8 cellular contexts compared by ENCODE assay signal in the genomic region with DNA sequence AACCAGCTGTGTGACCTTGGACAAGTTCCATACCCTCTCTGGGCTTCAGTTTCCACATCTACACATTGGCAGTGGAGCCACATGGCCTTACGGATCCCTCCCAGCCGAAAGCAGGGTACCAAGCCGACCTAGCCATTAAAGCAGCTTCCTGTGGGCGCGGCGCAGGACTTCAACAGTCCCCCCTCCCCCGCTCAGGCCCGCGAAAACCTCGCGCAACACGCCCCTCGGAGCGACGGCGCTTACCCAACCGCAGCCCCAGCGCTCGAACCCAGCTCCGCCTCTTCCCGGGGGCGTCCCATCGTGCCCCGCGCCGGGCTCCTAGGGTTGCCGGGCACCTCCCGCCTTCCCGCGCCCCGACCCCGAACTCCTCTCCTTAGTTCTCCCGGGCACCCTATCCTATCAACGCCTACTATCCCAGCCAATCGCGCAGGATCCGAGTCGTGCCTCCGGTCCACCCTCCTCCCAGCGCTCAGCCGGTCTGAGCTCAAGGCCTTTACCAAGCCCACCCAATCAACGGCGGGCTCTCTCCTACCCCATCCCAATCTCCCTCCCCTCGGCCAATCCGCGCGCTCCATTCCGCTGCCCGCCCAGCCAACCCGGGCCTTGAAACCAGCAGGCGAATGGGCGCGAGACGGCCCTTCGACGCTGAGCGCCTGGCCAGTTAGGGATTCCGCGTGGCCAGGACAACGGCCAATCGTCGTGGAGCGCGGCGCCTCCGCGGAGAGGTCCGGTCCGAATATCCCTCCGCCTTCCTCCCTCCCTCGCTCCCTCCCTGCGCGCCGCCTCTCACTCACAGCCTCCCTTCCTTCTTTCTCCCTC.
DNase-seq lines count a peak whose midpoint lies in the region; ATAC-seq and TF ChIP-seq lines count a peak whose summit lies in the region.

KPNB1 (plus strand) TSS at position 767 of the 819 bp plus-strand sequence. CDS start 326 bp downstream, outside the sequence.

- DNase-seq in AG09309 (ENCODE audit: low read depth) (peak; percentile 100), NCI-H446 treated with DMSO at 0.1 percent for 48 hours (lab: John Stamatoyannopoulos, UW) (peak; percentile 99), cerebellar cortex (ENCODE audit: low spot score) (peak; percentile 100), iris pigment epithelial cell (ENCODE audit: low read depth) (peak; percentile 100)
- DNase-seq in stimulated activated CD4-positive, alpha-beta T cell treated with anti-CD3 and anti-CD28 coated beads, Interleukin-12 subunit alpha, Interleukin-12 subunit beta, amount 100 ng/mL, for 4 hours, result peak; percentile 95

- ATAC-seq in GM19035 (IDR thresholded peaks at IDR 0.05; ENCODE audit: unreplicated experiment) (peak; percentile 78), HG03354 (IDR thresholded peaks at IDR 0.05; ENCODE audit: poor library complexity, severe bottlenecking, unreplicated experiment) (peak; percentile 88)
- ATAC-seq in activated CD4-positive, CD25-positive, alpha-beta regulatory T cell treated with anti-CD3 and anti-CD28 coated beads, Interleukin-2, amount 50 U/mL, for 24 hours, result peak; percentile 84 to 89

- H3K4me3 ChIP-seq in AG09309 (ENCODE audit: control insufficient read depth, low read depth, low read length), result peak within 1 kb of the TSS; percentile 83

- no peak for TF ChIP-seq CTCF in AG09309 (IDR thresholded peaks at IDR 0.05; ENCODE audit: control insufficient read depth, insufficient read depth, low read depth, low read length, missing control alignments)

Comparison
In these comparisons a context has a peak if more than half of its experiments do, and no peak if none do; other contexts are left out.
1. Peak in every context shown above with its lines: DNase-seq, ATAC-seq and H3K4me3 ChIP-seq.